8 cellular contexts compared by ENCODE assay signal in the genomic region with DNA sequence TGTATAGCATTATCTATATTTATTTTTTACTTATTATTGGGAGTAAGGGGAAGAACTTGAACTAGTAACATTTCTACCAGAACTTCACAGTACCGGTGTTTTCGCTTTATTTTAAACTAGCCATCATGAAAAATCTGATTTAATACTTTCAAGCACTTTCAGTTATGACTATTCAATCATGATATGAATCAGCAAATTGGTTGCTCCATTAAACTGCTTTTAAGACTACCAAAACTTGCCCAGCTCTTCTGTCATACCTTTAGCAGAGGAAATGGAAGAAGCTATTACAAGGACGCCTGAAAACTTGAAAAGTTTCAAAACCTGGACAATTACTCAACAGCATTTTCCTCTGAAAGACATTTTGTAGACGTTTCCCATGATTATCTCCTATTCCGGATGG. TPM values are rescaled to one million over a fixed set of nuclear protein-coding genes. Genes with fewer than 3 reads are reported as not detected.
DNase-seq lines count a peak whose midpoint lies in the region; ATAC-seq and TF ChIP-seq lines count a peak whose summit lies in the region.

No MANE protein-coding gene starts in this region.

- no peak overlapping the region for H3K9ac ChIP-seq in iPS-20b (ENCODE audit: low read depth, low read length)

- CTCF ChIA-PET in activated CD8-positive, alpha-beta memory T cell treated with anti-CD3 and anti-CD28 coated beads, Interleukin-2, amount 10 ng/mL, durations not matched to agents 7 days and 5 days (lab: Charles Lee): interaction anchor here (1.3 kb wide), 1 partner anchor 85 kb away, joined by 3 read pairs; no protein-coding TSS in a partner anchor
- CTCF ChIA-PET in activated CD4-positive, alpha-beta memory T cell treated with anti-CD3 and anti-CD28 coated beads for 36 hours (lab: Charles Lee): interaction anchor here (0.7 to 1.3 kb wide), 2 partner anchors 118 to 300 kb away, joined by 3 to 4 read pairs; no protein-coding TSS in a partner anchor

- H3K4me1 Mint-ChIP-seq in activated CD8-positive, alpha-beta memory T cell treated with anti-CD3 and anti-CD28 coated beads, Interleukin-2, amount 10 ng/mL, durations not matched to agents 7 days and 5 days: peaks cover 14% of the 10 kb centered on the region
- H3K4me1 Mint-ChIP-seq in activated CD4-positive, alpha-beta memory T cell treated with anti-CD3 and anti-CD28 coated beads for 36 hours (ENCODE audit: low read depth): peaks cover 37% of the 10 kb centered on the region

- no peak for DNase-seq in activated CD8-positive, alpha-beta memory T cell treated with anti-CD3 and anti-CD28 coated beads, Interleukin-2, amount 10 ng/mL, durations not matched to agents 7 days and 5 days
- no peak for DNase-seq in activated CD8-positive, alpha-beta memory T cell treated with anti-CD3 and anti-CD28 coated beads, Interleukin-2, amount 50 U/mL, for 48 hours
- DNase-seq in activated CD4-positive, alpha-beta memory T cell treated with anti-CD3 and anti-CD28 coated beads for 36 hours: no peak
- DNase-seq in suprapubic skin (ENCODE audit: low spot score in 2 of 2) (no peak), NCI-H69 (lab: John Stamatoyannopoulos, UW) (no peak), NCI-H2081 (lab: John Stamatoyannopoulos, UW) (no peak), NCI-H2227 treated with DMSO at 0.1 percent for 48 hours (lab: John Stamatoyannopoulos, UW) (no peak)

- TF ChIP-seq CTCF in suprapubic skin (IDR thresholded peaks at IDR 0.05): no peak

- peak overlapping the region; percentile 3 for H3K27ac Mint-ChIP-seq in activated CD8-positive, alpha-beta memory T cell treated with anti-CD3 and anti-CD28 coated beads, Interleukin-2, amount 10 ng/mL, durations not matched to agents 7 days and 5 days
- H3K27ac Mint-ChIP-seq in activated CD4-positive, alpha-beta memory T cell treated with anti-CD3 and anti-CD28 coated beads for 36 hours: peak overlapping the region; percentile 26

- no peaks in the 10 kb centered on the region for H3K9me3 ChIP-seq in iPS-20b (ENCODE audit: insufficient read depth, low read depth, low read length)
- H3K9me3 ChIP-seq in suprapubic skin: no peaks in the 10 kb centered on the region

- intact Hi-C loops in activated CD4-positive, alpha-beta memory T cell treated with anti-CD3 and anti-CD28 coated beads for 36 hours (cut with micrococcal nuclease): loop anchor here (2.0 kb wide), 1 partner anchor 60 kb away; no protein-coding TSS in a partner anchor

- peak overlapping the region; percentile 62 for H3K4me3 ChIP-seq in iPS-20b (ENCODE audit: low read length)
- H3K4me3 ChIP-seq in suprapubic skin: peak overlapping the region; percentile 79

- peaks cover 42% of the 10 kb centered on the region for H3K27me3 Mint-ChIP-seq in activated CD8-positive, alpha-beta memory T cell treated with anti-CD3 and anti-CD28 coated beads, Interleukin-2, amount 10 ng/mL, durations not matched to agents 7 days and 5 days
- peaks cover 7% of the 10 kb centered on the region for H3K27me3 Mint-ChIP-seq in activated CD4-positive, alpha-beta memory T cell treated with anti-CD3 and anti-CD28 coated beads for 36 hours

- H3K36me3 ChIP-seq in iPS-20b (ENCODE audit: insufficient read depth, low read depth, low read length) (no peaks in the 10 kb centered on the region), suprapubic skin (no peaks in the 10 kb centered on the region)

- peaks cover 12% of the 10 kb centered on the region for H3K4me1 ChIP-seq in iPS-20b (ENCODE audit: insufficient read depth, low read length)
- peaks cover 21% of the 10 kb centered on the region for H3K4me1 ChIP-seq in suprapubic skin

- H3K27me3 ChIP-seq in iPS-20b (ENCODE audit: insufficient read depth, low read length) (peaks cover 26% of the 10 kb centered on the region), suprapubic skin (no peaks in the 10 kb centered on the region)

- ATAC-seq in activated CD8-positive, alpha-beta memory T cell treated with anti-CD3 and anti-CD28 coated beads, Interleukin-2, amount 10 ng/mL, durations not matched to agents 7 days and 5 days: no peak

- 62% methylated on average over 5 of the region's 5 CpGs for whole genome bisulfite sequencing in suprapubic skin

- no peaks in the 10 kb centered on the region for H3K36me3 Mint-ChIP-seq in activated CD8-positive, alpha-beta memory T cell treated with anti-CD3 and anti-CD28 coated beads, Interleukin-2, amount 10 ng/mL, durations not matched to agents 7 days and 5 days
- no peaks in the 10 kb centered on the region for H3K36me3 Mint-ChIP-seq in activated CD4-positive, alpha-beta memory T cell treated with anti-CD3 and anti-CD28 coated beads for 36 hours

- no peak for TF ChIP-seq EP300 in suprapubic skin (IDR thresholded peaks at IDR 0.05)

- H3K27ac ChIP-seq in iPS-20b (ENCODE audit: low read length): no peak overlapping the region
- peak overlapping the region; percentile 88 for H3K27ac ChIP-seq in suprapubic skin

- TF ChIP-seq POLR2A in suprapubic skin (IDR thresholded peaks at IDR 0.05): no peak

- H3K9me3 Mint-ChIP-seq in activated CD8-positive, alpha-beta memory T cell treated with anti-CD3 and anti-CD28 coated beads, Interleukin-2, amount 10 ng/mL, durations not matched to agents 7 days and 5 days (ENCODE audit: low read depth): no peaks in the 10 kb centered on the region
- no peaks in the 10 kb centered on the region for H3K9me3 Mint-ChIP-seq in activated CD4-positive, alpha-beta memory T cell treated with anti-CD3 and anti-CD28 coated beads for 36 hours

- peak overlapping the region; percentile 33 for H3K4me3 Mint-ChIP-seq in activated CD8-positive, alpha-beta memory T cell treated with anti-CD3 and anti-CD28 coated beads, Interleukin-2, amount 10 ng/mL, durations not matched to agents 7 days and 5 days
- H3K4me3 Mint-ChIP-seq in activated CD4-positive, alpha-beta memory T cell treated with anti-CD3 and anti-CD28 coated beads for 36 hours: peak overlapping the region; percentile 70

- POLR2A ChIA-PET in activated CD4-positive, alpha-beta memory T cell treated with anti-CD3 and anti-CD28 coated beads for 36 hours (lab: Charles Lee): no interaction called here

RNA-seq across cellular contexts. Expression of a gene that starts 2.1 kb away (rescaled TPM):
- 1 to 10 TPM; 2.1 to 2.8 TPM for total RNA-seq in activated CD8-positive, alpha-beta memory T cell treated with anti-CD3 and anti-CD28 coated beads, Interleukin-2, amount 10 ng/mL, durations not matched to agents 7 days and 5 days
- total RNA-seq in activated CD4-positive, alpha-beta memory T cell treated with anti-CD3 and anti-CD28 coated beads for 36 hours: 1 to 10 TPM; 3.8 to 4.3 TPM
- 1 to 10 TPM; 5.0 to 8.4 (median 7.4) TPM for total RNA-seq in suprapubic skin
